In genomic region chr14:96213871-96214465, GRCh38 we compare ENCODE assay signal across 22 cellular contexts. TPM values are rescaled to one million over a fixed set of nuclear protein-coding genes. Genes with fewer than 3 reads are reported as not detected.
"Had no signal": no experiment of that assay in that cellular context is flagged by ENCODE, and none has a peak within 500 bp of the region (broad histone marks: within the 10 kb centered on the region; RNA-seq: fewer than 3 reads in every experiment).

No MANE protein-coding gene starts in this region.

- H2AFZ ChIP-seq: neural progenitor cell, parathyroid adenoma had no signal

- H3K4me3 Mint-ChIP-seq: dendritic cell treated with granulocyte-macrophage colony-stimulating factor and Interleukin-4, amounts not matched to agents 40 ng/mL and 50 ng/mL, for 4 days; effector memory CD8-positive, alpha-beta T cell; natural killer cell; neural progenitor cell; stimulated activated naive B cell treated with anti-CD40 and anti-IgM and Interleukin-4, amounts not matched to agents 10 μg/mL and 1 μg/mL and 100 μg/mL, for 72 hours had no signal

- H3K4me2 ChIP-seq: neural progenitor cell had no signal

- H3K9me3 ChIP-seq: psoas muscle, right lobe of liver, uterus had no signal

- H3K27ac Mint-ChIP-seq: dendritic cell treated with granulocyte-macrophage colony-stimulating factor and Interleukin-4, amounts not matched to agents 40 ng/mL and 50 ng/mL, for 4 days; effector memory CD8-positive, alpha-beta T cell; natural killer cell; neural progenitor cell; stimulated activated naive B cell treated with anti-CD40 and anti-IgM and Interleukin-4, amounts not matched to agents 10 μg/mL and 1 μg/mL and 100 μg/mL, for 72 hours had no signal

- H3K9ac ChIP-seq: neural progenitor cell, parathyroid adenoma had no signal

- H3K36me3 Mint-ChIP-seq: natural killer cell; neural progenitor cell; stimulated activated naive B cell treated with anti-CD40 and anti-IgM and Interleukin-4, amounts not matched to agents 10 μg/mL and 1 μg/mL and 100 μg/mL, for 72 hours had no signal

- H3K27me3 ChIP-seq: heart left ventricle, neural progenitor cell, right lobe of liver, upper lobe of left lung, uterus had no signal

- H3K4me3 ChIP-seq: heart left ventricle, neural progenitor cell, psoas muscle, right lobe of liver, upper lobe of left lung, uterus had no signal

- H3K4me1 ChIP-seq: heart left ventricle, neural progenitor cell, parathyroid adenoma, psoas muscle, upper lobe of left lung, uterus had no signal

- H3K36me3 ChIP-seq: heart left ventricle, neural progenitor cell, right lobe of liver, upper lobe of left lung, uterus had no signal

- H3K4me1 Mint-ChIP-seq: natural killer cell; neural progenitor cell; stimulated activated naive B cell treated with anti-CD40 and anti-IgM and Interleukin-4, amounts not matched to agents 10 μg/mL and 1 μg/mL and 100 μg/mL, for 72 hours had no signal

- DNase-seq: cerebellar nuclear complex; effector memory CD8-positive, alpha-beta T cell; foreskin melanocyte; heart left ventricle; hippocampal formation; kidney glomerular epithelial cell; natural killer cell; occipital lobe; psoas muscle; retina; right lobe of liver; stimulated activated CD4-positive, alpha-beta T cell treated with anti-CD3 and anti-CD28 coated beads, Interleukin-2, amount 100 ng/mL, for 24 hours; stimulated activated CD4-positive, alpha-beta T cell treated with anti-CD3 and anti-CD28 coated beads, Interleukin-4, amount 100 ng/mL, for 4 hours; stimulated activated naive B cell treated with anti-CD40 and anti-IgM and Interleukin-4, amounts not matched to agents 10 μg/mL and 1 μg/mL and 100 μg/mL, for 72 hours; upper lobe of left lung; uterus had no signal

- H3K27ac ChIP-seq: heart left ventricle, neural progenitor cell, parathyroid adenoma, psoas muscle, right lobe of liver, upper lobe of left lung, uterus had no signal

- H3K9me3 Mint-ChIP-seq: natural killer cell had no signal

- ATAC-seq: effector memory CD8-positive, alpha-beta T cell; natural killer cell; psoas muscle; stimulated activated naive B cell treated with anti-CD40 and anti-IgM and Interleukin-4, amounts not matched to agents 10 μg/mL and 1 μg/mL and 100 μg/mL, for 72 hours had no signal

RNA-seq across cellular contexts. Expression of gene BDKRB2, which starts 9.3 kb away (rescaled TPM):
- total RNA-seq: natural killer cell had no signal

RNA-seq across cellular contexts. Expression of gene BDKRB1, which starts 42.0 kb away (rescaled TPM):
- total RNA-seq: liver, lung microvascular endothelial cell, natural killer cell, occipital lobe, skeletal muscle tissue had no signal
- polyA plus RNA-seq: liver had no signal
